In genomic region chr10:70804424-70804814, GRCh38 we compare ENCODE assay signal across 2 cellular contexts.
A peak's percentile ranks its signal among the peaks of the same experiment; 100 is the strongest.
TF ChIP-seq lines count a peak whose summit lies in the region.

No MANE protein-coding gene starts in this region.

TF ChIP-seq in A549, 52 proteins besides CTCF, POLR2A, EP300 and RAD21:
- TF ChIP-seq EHF (CRISPR knock-in tag; IDR thresholded peaks at IDR 0.05) = no peak
- TF ChIP-seq FOSL2 (IDR thresholded peaks at IDR 0.05) = no peak
- TF ChIP-seq FOSL2 (CRISPR knock-in tag; IDR thresholded peaks at IDR 0.05) = 0 out of 2 replicates have a peak, but pooled peaks have one; percentile 28

TF ChIP-seq in K562, 482 proteins besides CTCF, POLR2A, EP300 and RAD21:
- TF ChIP-seq FOXA1 (IDR thresholded peaks at IDR 0.05; ENCODE audit: borderline replicate concordance) = no peak
- no peak for TF ChIP-seq ARID1B (IDR thresholded peaks at IDR 0.05)
- no peak for TF ChIP-seq GTF2A2 (tag; IDR thresholded peaks at IDR 0.05)
- TF ChIP-seq BHLHE40 (IDR thresholded peaks at IDR 0.05; ENCODE audit: low read length) = no peak
